1 cellular context compared by ENCODE assay signal in the genomic region with DNA sequence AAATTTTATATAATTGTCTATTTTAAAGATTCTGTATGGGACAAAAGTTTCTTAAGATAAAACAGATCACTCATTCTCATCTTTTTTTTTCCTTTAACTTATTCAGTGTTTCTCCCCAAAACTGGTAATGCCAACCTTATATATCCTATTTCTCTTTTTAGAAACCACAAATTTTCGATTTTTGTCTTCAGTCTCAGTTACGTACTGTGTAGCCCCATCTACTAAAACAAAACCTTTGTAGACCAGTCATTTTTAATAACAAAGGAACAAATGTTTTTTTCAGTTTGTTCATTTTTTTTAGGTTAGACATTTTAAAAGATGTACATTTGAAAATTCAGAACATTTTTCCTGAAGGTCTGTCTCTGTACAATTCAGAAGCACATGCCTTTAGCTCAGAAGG.
TF ChIP-seq lines count a peak whose summit lies in the region.

No MANE protein-coding gene starts in this region.

TF ChIP-seq in GM12878, 131 proteins besides CTCF, POLR2A, EP300 and RAD21 (continued from another document and continues in another):
- TF ChIP-seq, protein P1, sequence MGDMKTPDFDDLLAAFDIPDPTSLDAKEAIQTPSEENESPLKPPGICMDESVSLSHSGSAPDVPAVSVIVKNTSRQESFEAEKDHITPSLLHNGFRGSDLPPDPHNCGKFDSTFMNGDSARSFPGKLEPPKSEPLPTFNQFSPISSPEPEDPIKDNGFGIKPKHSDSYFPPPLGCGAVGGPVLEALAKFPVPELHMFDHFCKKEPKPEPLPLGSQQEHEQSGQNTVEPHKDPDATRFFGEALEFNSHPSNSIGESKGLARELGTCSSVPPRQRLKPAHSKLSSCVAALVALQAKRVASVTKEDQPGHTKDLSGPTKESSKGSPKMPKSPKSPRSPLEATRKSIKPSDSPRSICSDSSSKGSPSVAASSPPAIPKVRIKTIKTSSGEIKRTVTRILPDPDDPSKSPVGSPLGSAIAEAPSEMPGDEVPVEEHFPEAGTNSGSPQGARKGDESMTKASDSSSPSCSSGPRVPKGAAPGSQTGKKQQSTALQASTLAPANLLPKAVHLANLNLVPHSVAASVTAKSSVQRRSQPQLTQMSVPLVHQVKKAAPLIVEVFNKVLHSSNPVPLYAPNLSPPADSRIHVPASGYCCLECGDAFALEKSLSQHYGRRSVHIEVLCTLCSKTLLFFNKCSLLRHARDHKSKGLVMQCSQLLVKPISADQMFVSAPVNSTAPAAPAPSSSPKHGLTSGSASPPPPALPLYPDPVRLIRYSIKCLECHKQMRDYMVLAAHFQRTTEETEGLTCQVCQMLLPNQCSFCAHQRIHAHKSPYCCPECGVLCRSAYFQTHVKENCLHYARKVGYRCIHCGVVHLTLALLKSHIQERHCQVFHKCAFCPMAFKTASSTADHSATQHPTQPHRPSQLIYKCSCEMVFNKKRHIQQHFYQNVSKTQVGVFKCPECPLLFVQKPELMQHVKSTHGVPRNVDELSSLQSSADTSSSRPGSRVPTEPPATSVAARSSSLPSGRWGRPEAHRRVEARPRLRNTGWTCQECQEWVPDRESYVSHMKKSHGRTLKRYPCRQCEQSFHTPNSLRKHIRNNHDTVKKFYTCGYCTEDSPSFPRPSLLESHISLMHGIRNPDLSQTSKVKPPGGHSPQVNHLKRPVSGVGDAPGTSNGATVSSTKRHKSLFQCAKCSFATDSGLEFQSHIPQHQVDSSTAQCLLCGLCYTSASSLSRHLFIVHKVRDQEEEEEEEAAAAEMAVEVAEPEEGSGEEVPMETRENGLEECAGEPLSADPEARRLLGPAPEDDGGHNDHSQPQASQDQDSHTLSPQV (IDR thresholded peaks at IDR 0.05) = peak; percentile 26; the same call in 1 of the 2 replicates
- TF ChIP-seq ETV6 (conservative IDR thresholded peaks at IDR 0.05 in 1 of 2, IDR thresholded peaks at IDR 0.05 in 1 of 2; ENCODE audit: borderline replicate concordance in 1 of 2, low read depth in 1 of 2) (no peak), CHD4 (IDR thresholded peaks at IDR 0.05) (no peak), REST (IDR thresholded peaks at IDR 0.05; ENCODE audit: low read depth, low read length) (no peak), CHD2 (IDR thresholded peaks at IDR 0.05; ENCODE audit: borderline replicate concordance, low read depth, low read length) (no peak), ZBTB4 (CRISPR knock-in tag; IDR thresholded peaks at IDR 0.05) (no peak), ZBTB33 (IDR thresholded peaks at IDR 0.05) (no peak), POLR2AphosphoS5 (IDR thresholded peaks at IDR 0.05; ENCODE audit: low read length) (no peak), HCFC1 (IDR thresholded peaks at IDR 0.05; ENCODE audit: low read length) (no peak), ZBED1 (IDR thresholded peaks at IDR 0.05; ENCODE audit: borderline replicate concordance) (0 out of 2 replicates have a peak, but pooled peaks have one; percentile 1), RUNX3 (IDR thresholded peaks at IDR 0.05; ENCODE audit: low read length) (peak; percentile 79), ZBTB11 (CRISPR knock-in tag; IDR thresholded peaks at IDR 0.05) (no peak), BCLAF1 (IDR thresholded peaks at IDR 0.05) (no peak), MTA3 (IDR thresholded peaks at IDR 0.05; ENCODE audit: borderline replicate concordance, low read length) (no peak; the same call in 1 of the 2 replicates), YBX1 (IDR thresholded peaks at IDR 0.05) (no peak)
- TF ChIP-seq, protein P2, sequence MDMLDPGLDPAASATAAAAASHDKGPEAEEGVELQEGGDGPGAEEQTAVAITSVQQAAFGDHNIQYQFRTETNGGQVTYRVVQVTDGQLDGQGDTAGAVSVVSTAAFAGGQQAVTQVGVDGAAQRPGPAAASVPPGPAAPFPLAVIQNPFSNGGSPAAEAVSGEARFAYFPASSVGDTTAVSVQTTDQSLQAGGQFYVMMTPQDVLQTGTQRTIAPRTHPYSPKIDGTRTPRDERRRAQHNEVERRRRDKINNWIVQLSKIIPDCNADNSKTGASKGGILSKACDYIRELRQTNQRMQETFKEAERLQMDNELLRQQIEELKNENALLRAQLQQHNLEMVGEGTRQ (IDR thresholded peaks at IDR 0.05; ENCODE audit: borderline replicate concordance, low read depth, low read length) = no peak
- TF ChIP-seq, protein P3, sequence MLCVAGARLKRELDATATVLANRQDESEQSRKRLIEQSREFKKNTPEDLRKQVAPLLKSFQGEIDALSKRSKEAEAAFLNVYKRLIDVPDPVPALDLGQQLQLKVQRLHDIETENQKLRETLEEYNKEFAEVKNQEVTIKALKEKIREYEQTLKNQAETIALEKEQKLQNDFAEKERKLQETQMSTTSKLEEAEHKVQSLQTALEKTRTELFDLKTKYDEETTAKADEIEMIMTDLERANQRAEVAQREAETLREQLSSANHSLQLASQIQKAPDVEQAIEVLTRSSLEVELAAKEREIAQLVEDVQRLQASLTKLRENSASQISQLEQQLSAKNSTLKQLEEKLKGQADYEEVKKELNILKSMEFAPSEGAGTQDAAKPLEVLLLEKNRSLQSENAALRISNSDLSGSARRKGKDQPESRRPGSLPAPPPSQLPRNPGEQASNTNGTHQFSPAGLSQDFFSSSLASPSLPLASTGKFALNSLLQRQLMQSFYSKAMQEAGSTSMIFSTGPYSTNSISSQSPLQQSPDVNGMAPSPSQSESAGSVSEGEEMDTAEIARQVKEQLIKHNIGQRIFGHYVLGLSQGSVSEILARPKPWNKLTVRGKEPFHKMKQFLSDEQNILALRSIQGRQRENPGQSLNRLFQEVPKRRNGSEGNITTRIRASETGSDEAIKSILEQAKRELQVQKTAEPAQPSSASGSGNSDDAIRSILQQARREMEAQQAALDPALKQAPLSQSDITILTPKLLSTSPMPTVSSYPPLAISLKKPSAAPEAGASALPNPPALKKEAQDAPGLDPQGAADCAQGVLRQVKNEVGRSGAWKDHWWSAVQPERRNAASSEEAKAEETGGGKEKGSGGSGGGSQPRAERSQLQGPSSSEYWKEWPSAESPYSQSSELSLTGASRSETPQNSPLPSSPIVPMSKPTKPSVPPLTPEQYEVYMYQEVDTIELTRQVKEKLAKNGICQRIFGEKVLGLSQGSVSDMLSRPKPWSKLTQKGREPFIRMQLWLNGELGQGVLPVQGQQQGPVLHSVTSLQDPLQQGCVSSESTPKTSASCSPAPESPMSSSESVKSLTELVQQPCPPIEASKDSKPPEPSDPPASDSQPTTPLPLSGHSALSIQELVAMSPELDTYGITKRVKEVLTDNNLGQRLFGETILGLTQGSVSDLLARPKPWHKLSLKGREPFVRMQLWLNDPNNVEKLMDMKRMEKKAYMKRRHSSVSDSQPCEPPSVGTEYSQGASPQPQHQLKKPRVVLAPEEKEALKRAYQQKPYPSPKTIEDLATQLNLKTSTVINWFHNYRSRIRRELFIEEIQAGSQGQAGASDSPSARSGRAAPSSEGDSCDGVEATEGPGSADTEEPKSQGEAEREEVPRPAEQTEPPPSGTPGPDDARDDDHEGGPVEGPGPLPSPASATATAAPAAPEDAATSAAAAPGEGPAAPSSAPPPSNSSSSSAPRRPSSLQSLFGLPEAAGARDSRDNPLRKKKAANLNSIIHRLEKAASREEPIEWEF (IDR thresholded peaks at IDR 0.05; ENCODE audit: insufficient replicate concordance, low read depth, low read length) = peak; percentile 65
